In the genomic region with DNA sequence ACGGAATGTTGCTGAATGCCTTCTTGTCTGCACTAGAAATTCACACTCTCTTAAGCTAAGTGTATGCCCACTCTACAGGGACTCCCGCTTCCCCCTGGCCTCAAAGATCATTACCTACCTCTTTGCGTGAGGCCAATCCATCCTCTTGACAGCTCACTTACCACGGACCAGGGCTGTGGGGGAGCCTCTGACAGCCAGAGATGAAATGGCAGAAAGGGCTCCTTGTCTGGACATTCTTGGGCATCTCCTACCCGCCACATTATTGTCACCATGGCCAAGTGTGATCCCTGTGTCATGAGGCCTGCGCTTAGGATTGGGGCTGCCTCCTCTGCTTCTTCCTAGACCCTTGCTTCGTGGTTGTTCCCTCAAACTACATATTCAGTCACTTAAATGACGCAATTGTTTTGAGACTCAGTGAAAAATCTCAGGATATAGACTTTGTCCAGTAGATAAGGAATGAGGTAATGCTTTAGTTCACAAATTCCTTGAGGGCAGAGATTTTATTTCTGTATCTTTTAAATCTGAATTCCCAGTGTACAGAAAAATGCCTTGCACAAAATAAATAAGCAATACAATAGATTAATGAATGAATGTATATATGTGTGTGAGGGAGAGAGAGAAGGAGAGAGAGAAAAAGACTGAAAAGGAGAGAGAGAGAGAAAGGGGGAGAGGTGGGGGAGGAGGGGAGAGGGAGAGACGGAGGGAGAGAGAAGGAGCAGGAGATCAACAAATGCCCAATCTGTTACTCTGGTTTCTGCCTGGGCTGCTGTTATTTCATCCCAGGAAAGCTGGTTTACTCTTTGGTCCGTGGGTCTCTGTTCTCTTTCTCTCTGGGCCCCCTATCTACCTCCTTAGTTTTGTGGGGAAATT, we compare ENCODE assay signal across 18 cellular contexts.
"Had no signal": no experiment of that assay in that cellular context is flagged by ENCODE, and none has a peak within 500 bp of the region (broad histone marks: within the 10 kb centered on the region; RNA-seq: fewer than 3 reads in every experiment).

No MANE protein-coding gene starts in this region.

- H3K27me3 ChIP-seq: breast epithelium, tibial artery, uterus had no signal

- H3K36me3 ChIP-seq: breast epithelium, left lung, prostate gland, tibial artery, uterus had no signal

- H3K27ac Mint-ChIP-seq: activated naive CD8-positive, alpha-beta T cell; stimulated activated effector memory CD8-positive, alpha-beta T cell treated with anti-CD3 and anti-CD28 coated beads, Interleukin-12 subunit alpha, Interleukin-12 subunit beta, amount 100 ng/mL, for 72 hours had no signal

- H3K4me1 ChIP-seq: breast epithelium, left lung, prostate gland had no signal

- FAIRE-seq: keratinocyte had no signal

- H3K36me3 Mint-ChIP-seq: stimulated activated effector memory CD8-positive, alpha-beta T cell treated with anti-CD3 and anti-CD28 coated beads, Interleukin-12 subunit alpha, Interleukin-12 subunit beta, amount 100 ng/mL, for 72 hours had no signal

- H3K4me3 ChIP-seq: breast epithelium, left lung, prostate gland, tibial artery, uterus had no signal

- H3K9me3 ChIP-seq: breast epithelium, left lung, prostate gland, tibial artery, uterus had no signal

- H3K27ac ChIP-seq: breast epithelium, left lung, prostate gland, tibial artery, uterus had no signal

- H3K27me3 Mint-ChIP-seq: activated naive CD8-positive, alpha-beta T cell had no signal

- H3K4me3 Mint-ChIP-seq: activated naive CD8-positive, alpha-beta T cell; natural killer cell; stimulated activated effector memory CD8-positive, alpha-beta T cell treated with anti-CD3 and anti-CD28 coated beads, Interleukin-12 subunit alpha, Interleukin-12 subunit beta, amount 100 ng/mL, for 72 hours had no signal

- DNase-seq: activated CD4-positive, alpha-beta T cell treated with anti-CD3 and anti-CD28 coated beads for 4 hours; activated CD8-positive, alpha-beta memory T cell treated with anti-CD3 and anti-CD28 coated beads, Interleukin-2, amount 50 U/mL, for 48 hours; activated gamma-delta T cell treated with Interleukin-2 at 50 U/mL for 16 hours; hippocampal formation; left lung; natural killer cell; occipital lobe; stimulated activated CD4-positive, alpha-beta T cell treated with anti-CD3 and anti-CD28 coated beads, Interleukin-12 subunit alpha, Interleukin-12 subunit beta, amount 100 ng/mL, for 4 hours; stimulated activated CD4-positive, alpha-beta T cell treated with anti-CD3 and anti-CD28 coated beads, Interleukin-2, amount 100 ng/mL, for 24 hours; T-helper 2 cell; tibial artery; uterus had no signal

- ATAC-seq: left lung; natural killer cell; sciatic nerve; stimulated activated effector memory CD8-positive, alpha-beta T cell treated with anti-CD3 and anti-CD28 coated beads, Interleukin-12 subunit alpha, Interleukin-12 subunit beta, amount 100 ng/mL, for 72 hours had no signal
